11 cellular contexts compared by ENCODE assay signal in the genomic region with DNA sequence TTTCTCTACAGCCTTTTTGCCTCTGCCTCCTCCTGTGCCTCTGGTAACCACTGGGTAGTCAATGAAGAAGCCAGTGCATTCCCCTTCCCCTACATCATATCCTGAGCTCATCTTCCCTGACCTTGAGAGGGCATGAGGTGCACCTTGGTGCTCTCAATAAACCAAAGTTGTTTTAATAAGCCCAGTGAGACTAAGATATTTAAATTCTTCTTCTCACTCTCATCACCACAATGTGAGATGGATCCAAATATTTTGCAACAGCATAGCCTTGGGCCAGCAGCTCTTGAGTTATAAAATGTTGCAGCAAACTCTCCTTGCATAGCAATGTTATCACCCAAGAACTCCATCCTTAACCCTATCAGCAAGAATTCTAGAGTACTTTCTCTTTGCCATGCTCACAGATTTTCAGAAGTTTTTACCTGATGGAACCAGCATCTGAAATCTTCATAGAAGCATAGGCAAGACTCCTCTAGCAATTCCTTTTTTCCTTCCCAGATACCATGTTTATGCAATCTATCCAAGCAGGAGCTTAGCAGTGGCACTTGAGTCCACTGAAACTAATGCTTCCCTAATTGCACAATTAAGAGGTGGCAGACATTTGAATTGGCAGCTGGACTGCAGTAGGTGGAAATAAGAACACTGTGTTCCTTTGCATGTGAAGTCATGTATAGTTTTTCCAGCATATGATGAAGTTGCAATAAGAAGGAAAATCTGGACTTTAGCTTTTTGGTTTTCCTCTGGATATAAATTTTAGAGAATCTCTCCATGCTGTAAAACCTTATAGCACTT. TPM values are rescaled to one million over a fixed set of nuclear protein-coding genes. Genes with fewer than 3 reads are reported as not detected.
DNase-seq lines count a peak whose midpoint lies in the region; ATAC-seq, FAIRE-seq and TF ChIP-seq lines count a peak whose summit lies in the region.
"Had no signal": no experiment of that assay in that cellular context is flagged by ENCODE, and none has a peak within 500 bp of the region (broad histone marks: within the 10 kb centered on the region; RNA-seq: fewer than 3 reads in every experiment).

No MANE protein-coding gene starts in this region.

- H3K9me2 ChIP-seq in Karpas-422 (replicated peaks; ENCODE audit: insufficient read depth, low read length) = no peaks in the 10 kb centered on the region

- FAIRE-seq in astrocyte (lab: Jason Lieb, UNC) = peak; percentile 32
- FAIRE-seq in small intestine (lab: Jason Lieb, UNC) = no peak

- no peaks in the 10 kb centered on the region for H3K4me1 ChIP-seq in astrocyte (ENCODE audit: insufficient read depth, low read length)
- peaks cover 12% of the 10 kb centered on the region for H3K4me1 ChIP-seq in left ventricle myocardium inferior
- H3K4me1 ChIP-seq in skeletal muscle satellite cell (ENCODE audit: control insufficient read depth, insufficient read depth, low read length) = peaks cover 10% of the 10 kb centered on the region
- H3K4me1 ChIP-seq in Karpas-422 (ENCODE audit: low read length) = no peaks in the 10 kb centered on the region
- H3K4me1 ChIP-seq in small intestine (ENCODE audit: control insufficient read depth in 2 of 2, insufficient read depth in 1 of 2, low read depth in 1 of 2, low read length in 1 of 2) = no peaks in the 10 kb centered on the region

- H3K36me3 ChIP-seq in astrocyte (ENCODE audit: insufficient read depth, low read length) = no peaks in the 10 kb centered on the region
- H3K36me3 ChIP-seq in left ventricle myocardium inferior = no peaks in the 10 kb centered on the region
- no peaks in the 10 kb centered on the region for H3K36me3 ChIP-seq in skeletal muscle satellite cell (ENCODE audit: insufficient read depth, low read length)
- no peaks in the 10 kb centered on the region for H3K36me3 ChIP-seq in Karpas-422 (ENCODE audit: insufficient read depth, low read length)
- no peaks in the 10 kb centered on the region for H3K36me3 ChIP-seq in small intestine (ENCODE audit: control insufficient read depth in 2 of 2, insufficient read depth in 2 of 2, low read length in 2 of 2)

- peaks cover 13% of the 10 kb centered on the region for H3K27me3 ChIP-seq in astrocyte (ENCODE audit: insufficient read depth, low read length)
- H3K27me3 ChIP-seq in left ventricle myocardium inferior (ENCODE audit: low read depth) = no peaks in the 10 kb centered on the region
- H3K27me3 ChIP-seq in skeletal muscle satellite cell (ENCODE audit: control insufficient read depth, insufficient read depth, low read length) = peaks cover 12% of the 10 kb centered on the region
- no peaks in the 10 kb centered on the region for H3K27me3 ChIP-seq in Karpas-422 (ENCODE audit: low read length)
- H3K27me3 ChIP-seq in small intestine (ENCODE audit: control insufficient read depth in 2 of 2, insufficient read depth in 2 of 2, low read length in 2 of 2) = no peaks in the 10 kb centered on the region

- H3K36me3 Mint-ChIP-seq in astrocyte (ENCODE audit: low read depth, unreplicated experiment) = no peaks in the 10 kb centered on the region

- H3K9me3 ChIP-seq in astrocyte (ENCODE audit: insufficient read depth, low read depth, low read length) (no peaks in the 10 kb centered on the region), left ventricle myocardium inferior (replicated peaks) (no peaks in the 10 kb centered on the region), skeletal muscle satellite cell (replicated peaks; ENCODE audit: low read length) (no peaks in the 10 kb centered on the region), Karpas-422 (ENCODE audit: low read length) (no peaks in the 10 kb centered on the region), small intestine (ENCODE audit: control insufficient read depth, low read depth) (no peaks in the 10 kb centered on the region)

- peaks cover 4% of the 10 kb centered on the region for H3K4me1 Mint-ChIP-seq in astrocyte (ENCODE audit: low read depth, unreplicated experiment)

- H3K27ac ChIP-seq in astrocyte (ENCODE audit: low read depth, low read length) (no peak overlapping the region), left ventricle myocardium inferior (replicated peaks) (peak overlapping the region; percentile 38), Karpas-422 (ENCODE audit: low read length) (no peak overlapping the region), small intestine (ENCODE audit: low read depth in 1 of 2, low read length in 1 of 2) (no peak overlapping the region)

- H3K9ac ChIP-seq in astrocyte (ENCODE audit: low read length) (no peak overlapping the region), skeletal muscle satellite cell (ENCODE audit: low read depth, low read length) (no peak overlapping the region), Karpas-422 (ENCODE audit: low read length) (no peak overlapping the region)

- no peak for TF ChIP-seq CTCF in astrocyte (IDR thresholded peaks at IDR 0.05; ENCODE audit: insufficient read depth, low read depth, low read length)
- no peak for TF ChIP-seq CTCF in left ventricle myocardium inferior (IDR thresholded peaks at IDR 0.05; ENCODE audit: borderline replicate concordance)

- H3K4me2 ChIP-seq in astrocyte (ENCODE audit: low read length) = no peak overlapping the region
- H3K4me2 ChIP-seq in skeletal muscle satellite cell (ENCODE audit: low read length) = peak overlapping the region; percentile 13
- H3K4me2 ChIP-seq in Karpas-422 (ENCODE audit: low read depth, low read length, poor library complexity, severe bottlenecking) = no peak overlapping the region

- peak; percentile 74 for DNase-seq in HS-5 (ENCODE audit: low read depth)
- DNase-seq in astrocyte (ENCODE audit: low read depth) = peak; percentile 77
- DNase-seq in left ventricle myocardium inferior = no peak
- DNase-seq in Karpas-422 = no peak
- DNase-seq in iPS-NIHi11 (ENCODE audit: low spot score) = no peak
- DNase-seq in small intestine = no peak
- DNase-seq: activated naive CD4-positive, alpha-beta T cell treated with anti-CD3 and anti-CD28 coated beads, Interleukin-2, amount 50 U/mL, for 16 hours; effector CD4-positive, alpha-beta T cell had no signal

- H3K9me3 Mint-ChIP-seq in astrocyte (ENCODE audit: unreplicated experiment) = peaks cover 7% of the 10 kb centered on the region
- H3K9me3 Mint-ChIP-seq: T-helper 2 cell treated with Interferon-gamma antibody and Interleukin-4, amounts not matched to agents 5 μg/mL and 100 μg/mL, for 36 hours had no signal

- H4K20me1 ChIP-seq in astrocyte (ENCODE audit: insufficient read depth, low read length) (no peaks in the 10 kb centered on the region), Karpas-422 (ENCODE audit: insufficient read depth, low read depth, low read length) (no peaks in the 10 kb centered on the region)

- intact Hi-C loops in left ventricle myocardium inferior (cut with micrococcal nuclease) = no loop called here

- no peaks in the 10 kb centered on the region for H3K79me2 ChIP-seq in astrocyte (ENCODE audit: insufficient read depth, low read length)
- H3K79me2 ChIP-seq in Karpas-422 (ENCODE audit: low read length) = no peaks in the 10 kb centered on the region

- peaks cover 36% of the 10 kb centered on the region for H3K27me3 Mint-ChIP-seq in astrocyte (ENCODE audit: low read depth, unreplicated experiment)

- H3K4me3 Mint-ChIP-seq in astrocyte (ENCODE audit: unreplicated experiment) = no peak overlapping the region
- H3K4me3 Mint-ChIP-seq: T-helper 2 cell treated with Interferon-gamma antibody and Interleukin-4, amounts not matched to agents 5 μg/mL and 100 μg/mL, for 36 hours had no signal

- H3K27ac Mint-ChIP-seq in astrocyte (ENCODE audit: unreplicated experiment) = no peak overlapping the region
- H3K27ac Mint-ChIP-seq: T-helper 2 cell treated with Interferon-gamma antibody and Interleukin-4, amounts not matched to agents 5 μg/mL and 100 μg/mL, for 36 hours had no signal

- no peak for ATAC-seq in HG03139 (IDR thresholded peaks at IDR 0.05; ENCODE audit: unreplicated experiment)

- H2AFZ ChIP-seq in astrocyte (ENCODE audit: low read depth, low read length) (no peak overlapping the region), Karpas-422 (ENCODE audit: low read length) (no peak overlapping the region)

- H3K4me3 ChIP-seq in astrocyte (ENCODE audit: insufficient read depth, low read depth, low read length) (no peak overlapping the region), left ventricle myocardium inferior (no peak overlapping the region), skeletal muscle satellite cell (ENCODE audit: low read length) (no peak overlapping the region), Karpas-422 (ENCODE audit: low read length) (no peak overlapping the region), small intestine (ENCODE audit: low read depth in 1 of 2, low read length in 2 of 2) (no peak overlapping the region)

RNA-seq across cellular contexts. Expression of gene CDC7, which starts 36.8 kb away (rescaled TPM):
- total RNA-seq in astrocyte (3.3 and 4.0 TPM in 2 replicates), left ventricle myocardium inferior (0.60 TPM)
- total RNA-seq in skeletal muscle satellite cell (2012; rRNA removed) = 5.8 and 6.8 TPM in 2 replicates
- 8.6 and 16.1 TPM in 2 replicates for total RNA-seq in Karpas-422 (2014; rRNA removed; shearing (Covaris generic); ENCODE audit: low replicate concordance)
- polyA plus RNA-seq in small intestine = 1 to 10 TPM in 2 of 3 donors, under 1 TPM in 1; 0.27 to 6.0 (median 1.1) TPM

Comparison
In these comparisons a context has a peak if more than half of its experiments do, and no peak if none do; other contexts are left out.
1. DNase-seq: peak in HS-5 (single experiment) and astrocyte (single experiment); none in left ventricle myocardium inferior (single experiment), Karpas-422 (single experiment), iPS-NIHi11 (single experiment) and small intestine (single experiment).